32 cellular contexts compared by ENCODE assay signal in genomic region chr5:165404917-165405316, GRCh38.
"Had no signal": no experiment of that assay in that cellular context is flagged by ENCODE, and none has a peak within 500 bp of the region (broad histone marks: within the 10 kb centered on the region; RNA-seq: fewer than 3 reads in every experiment).

No MANE protein-coding gene starts in this region.

- H3K9me3 Mint-ChIP-seq: stimulated activated memory B cell treated with anti-CD40 and anti-IgM and Interleukin-4, amounts not matched to agents 10 μg/mL and 1 μg/mL and 100 μg/mL, for 72 hours had no signal

- DNase-seq: naive thymus-derived CD8-positive, alpha-beta T cell; nephron progenitor cell; occipital lobe; ovary; posterior cingulate gyrus; psoas muscle; right cardiac atrium; spleen; stimulated activated CD4-positive, alpha-beta T cell treated with anti-CD3 and anti-CD28 coated beads, Interleukin-12 subunit alpha, Interleukin-12 subunit beta, amount 100 ng/mL, for 4 hours; stimulated activated CD4-positive, alpha-beta T cell treated with anti-CD3 and anti-CD28 coated beads, Interleukin-1b, Interleukin-23, amount 100 ng/mL, for 48 hours; stimulated activated CD4-positive, alpha-beta T cell treated with anti-CD3 and anti-CD28 coated beads, Interleukin-4, amount 100 ng/mL, for 1 hour; stimulated activated CD4-positive, alpha-beta T cell treated with anti-CD3 and anti-CD28 coated beads, Interleukin-4, amount 100 ng/mL, for 4 hours; stimulated activated CD8-positive, alpha-beta memory T cell treated with anti-CD3 and anti-CD28 coated beads, Interleukin-4, amount 100 ng/mL, for 48 hours; stimulated activated naive CD4-positive, alpha-beta T cell; stimulated activated naive CD8-positive, alpha-beta T cell treated with anti-CD3 and anti-CD28 coated beads, Interleukin-15, amount 100 ng/mL, for 72 hours; stimulated activated naive CD8-positive, alpha-beta T cell treated with anti-CD3 and anti-CD28 coated beads, Interleukin-15, Interleukin-2, amounts not matched to agents 100 U/mL and 50 U/mL, for 24 hours; substantia nigra; testis; tibial artery; transverse colon; upper lobe of right lung; uterus had no signal

- H3K4me3 ChIP-seq: ovary, psoas muscle, skin epidermis, smooth muscle cell, spleen, suprapubic skin, testis, tibial artery, transverse colon, upper lobe of right lung, uterus had no signal

- H3K36me3 ChIP-seq: ovary, spleen, suprapubic skin, tibial artery, transverse colon, upper lobe of right lung, uterus had no signal

- H3K9ac ChIP-seq: parathyroid adenoma had no signal

- ATAC-seq: naive thymus-derived CD8-positive, alpha-beta T cell; natural killer cell treated with Interleukin-12 subunit alpha and Interleukin-12 subunit beta and Interleukin-15 and Interleukin-18, amount 100 ng/mL, for 72 hours; psoas muscle; right cardiac atrium; sciatic nerve; stimulated activated memory B cell treated with anti-CD40 and anti-IgM and Interleukin-4, amounts not matched to agents 10 μg/mL and 1 μg/mL and 100 μg/mL, for 72 hours; stimulated activated naive CD8-positive, alpha-beta T cell treated with anti-CD3 and anti-CD28 coated beads, Interleukin-15, amount 100 ng/mL, for 72 hours; stimulated activated naive CD8-positive, alpha-beta T cell treated with anti-CD3 and anti-CD28 coated beads, Interleukin-15, Interleukin-2, amounts not matched to agents 100 U/mL and 50 U/mL, for 24 hours; upper lobe of right lung had no signal

- H3K36me3 Mint-ChIP-seq: naive thymus-derived CD8-positive, alpha-beta T cell; stimulated activated memory B cell treated with anti-CD40 and anti-IgM and Interleukin-4, amounts not matched to agents 10 μg/mL and 1 μg/mL and 100 μg/mL, for 72 hours; type B pancreatic cell had no signal

- H3K27me3 Mint-ChIP-seq: naive thymus-derived CD8-positive, alpha-beta T cell; natural killer cell treated with Interleukin-12 subunit alpha and Interleukin-12 subunit beta and Interleukin-15 and Interleukin-18, amount 100 ng/mL, for 72 hours; progenitor cell of endocrine pancreas; stimulated activated memory B cell treated with anti-CD40 and anti-IgM and Interleukin-4, amounts not matched to agents 10 μg/mL and 1 μg/mL and 100 μg/mL, for 72 hours; stimulated activated naive CD8-positive, alpha-beta T cell treated with anti-CD3 and anti-CD28 coated beads, Interleukin-15, amount 100 ng/mL, for 72 hours; type B pancreatic cell had no signal

- H3K27ac ChIP-seq: ovary, parathyroid adenoma, psoas muscle, skin epidermis, spleen, suprapubic skin, testis, tibial artery, transverse colon, upper lobe of right lung, uterus had no signal

- H3K4me1 Mint-ChIP-seq: naive thymus-derived CD8-positive, alpha-beta T cell; nephron progenitor cell; neural crest cell; stimulated activated memory B cell treated with anti-CD40 and anti-IgM and Interleukin-4, amounts not matched to agents 10 μg/mL and 1 μg/mL and 100 μg/mL, for 72 hours; stimulated activated naive CD8-positive, alpha-beta T cell treated with anti-CD3 and anti-CD28 coated beads, Interleukin-15, amount 100 ng/mL, for 72 hours had no signal

- H3K27ac Mint-ChIP-seq: naive thymus-derived CD8-positive, alpha-beta T cell; natural killer cell treated with Interleukin-12 subunit alpha and Interleukin-12 subunit beta and Interleukin-15 and Interleukin-18, amount 100 ng/mL, for 72 hours; nephron progenitor cell; progenitor cell of endocrine pancreas; stimulated activated memory B cell treated with anti-CD40 and anti-IgM and Interleukin-4, amounts not matched to agents 10 μg/mL and 1 μg/mL and 100 μg/mL, for 72 hours; stimulated activated naive CD8-positive, alpha-beta T cell treated with anti-CD3 and anti-CD28 coated beads, Interleukin-15, amount 100 ng/mL, for 72 hours; type B pancreatic cell had no signal

- H3K4me3 Mint-ChIP-seq: naive thymus-derived CD8-positive, alpha-beta T cell; natural killer cell treated with Interleukin-12 subunit alpha and Interleukin-12 subunit beta and Interleukin-15 and Interleukin-18, amount 100 ng/mL, for 72 hours; nephron progenitor cell; neural crest cell; stimulated activated memory B cell treated with anti-CD40 and anti-IgM and Interleukin-4, amounts not matched to agents 10 μg/mL and 1 μg/mL and 100 μg/mL, for 72 hours; stimulated activated naive CD8-positive, alpha-beta T cell treated with anti-CD3 and anti-CD28 coated beads, Interleukin-15, amount 100 ng/mL, for 72 hours; type B pancreatic cell had no signal

- H3K4me1 ChIP-seq: parathyroid adenoma, psoas muscle, spleen, suprapubic skin, testis, tibial artery, transverse colon, upper lobe of right lung, uterus had no signal

- H3K9me3 ChIP-seq: ovary, suprapubic skin, testis, upper lobe of right lung, uterus had no signal
